Comparison of ENCODE assay signal across 8 cellular contexts in the genomic region with DNA sequence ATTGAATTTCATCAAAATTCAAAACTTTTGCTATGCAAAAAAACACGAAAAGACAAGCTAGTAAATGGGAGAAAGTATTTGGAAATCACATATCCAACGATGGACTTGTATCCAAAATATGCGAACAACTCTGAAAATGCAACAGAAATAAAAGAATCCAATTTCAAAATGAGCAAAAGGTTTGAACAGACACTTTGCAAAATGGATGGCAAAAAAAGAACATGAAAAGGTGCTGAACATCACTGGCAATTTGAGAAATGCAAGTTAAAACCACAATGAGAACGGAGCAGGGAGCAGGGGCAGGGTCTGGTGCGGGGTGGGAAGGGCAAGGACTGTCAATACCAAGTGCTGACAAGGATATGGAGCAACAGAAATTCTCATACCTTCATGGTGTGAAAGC.
"Had no signal": no experiment of that assay in that cellular context is flagged by ENCODE, and none has a peak within 500 bp of the region (broad histone marks: within the 10 kb centered on the region; RNA-seq: fewer than 3 reads in every experiment).

No MANE protein-coding gene starts in this region.

- DNase-seq: GDM1, GF-D8 had no signal

- FAIRE-seq: G401.6, GM12878, GM12891, GM12892, GM18507, GM19239 had no signal

- H3K4me3 ChIP-seq: GM12878 had no signal

- ATAC-seq: GM12878 had no signal
